ENCODE assay signal across 1 cellular context in genomic region chr1:25428475-25429166, GRCh38.
A peak's percentile ranks its signal among the peaks of the same experiment; 100 is the strongest.
TF ChIP-seq lines count a peak whose summit lies in the region.

No MANE protein-coding gene starts in this region.

TF ChIP-seq in K562, 482 proteins besides CTCF, POLR2A, EP300 and RAD21 (continues in another document):
- no peak for TF ChIP-seq ZBTB43 (CRISPR knock-in tag; IDR thresholded peaks at IDR 0.05)
- 0 out of 2 replicates have a peak, but pooled peaks have one; percentile 31 for TF ChIP-seq PHB2 (IDR thresholded peaks at IDR 0.05; ENCODE audit: low read depth)
- TF ChIP-seq THAP12 (CRISPR knock-in tag; IDR thresholded peaks at IDR 0.05), result 0 out of 2 replicates have a peak, but pooled peaks have one; percentile 7
- 0 out of 2 replicates have a peak, but pooled peaks have one; percentile 18 for TF ChIP-seq XRCC5 (IDR thresholded peaks at IDR 0.05; ENCODE audit: low read depth, low read length)
- TF ChIP-seq STAT5A (IDR thresholded peaks at IDR 0.05; ENCODE audit: borderline replicate concordance, low read length), result 0 out of 2 replicates have a peak, but pooled peaks have one; percentile 6
- TF ChIP-seq MECOM (CRISPR knock-in tag; IDR thresholded peaks at IDR 0.05), result no peak
- TF ChIP-seq MAZ (CRISPR knock-in tag; conservative IDR thresholded peaks at IDR 0.05 in 1 of 2, IDR thresholded peaks at IDR 0.05 in 1 of 2), result peak; percentile 34 to 41; a peak in 2 of 4 replicates
- 0 out of 2 replicates have a peak, but pooled peaks have one; percentile 21 for TF ChIP-seq MTA2 (IDR thresholded peaks at IDR 0.05; ENCODE audit: low read depth)
- 0 out of 2 replicates have a peak, but pooled peaks have one; percentile 24 for TF ChIP-seq SP1 (CRISPR knock-in tag; IDR thresholded peaks at IDR 0.05)
- TF ChIP-seq NONO (IDR thresholded peaks at IDR 0.05; ENCODE audit: low read depth in 2 of 2, low read length in 1 of 2), result no peak
- no peak for TF ChIP-seq PKNOX1 (IDR thresholded peaks at IDR 0.05)
- peak; percentile 20 for TF ChIP-seq TBP (optimal IDR thresholded peaks at IDR 0.05; ENCODE audit: low read depth, low read length)
- 0 out of 4 replicates have a peak, but pooled peaks of 1 of the 2 experiments have one; percentile 19 for TF ChIP-seq KDM1A (IDR thresholded peaks at IDR 0.05)
- no peak; the same call in 1 of the 2 replicates for TF ChIP-seq RNF2 (IDR thresholded peaks at IDR 0.05)
- TF ChIP-seq RCOR1 (IDR thresholded peaks at IDR 0.05; ENCODE audit: borderline replicate concordance in 1 of 2, low read depth in 2 of 2, low read length in 2 of 2), result peak in 1 of 2 experiments; percentile 82; a peak in 1 of 4 replicates
- no peak for TF ChIP-seq KLF6 (CRISPR knock-in tag; IDR thresholded peaks at IDR 0.05; ENCODE audit: borderline replicate concordance)
- peak; percentile 32; the same call in 1 of the 2 replicates for TF ChIP-seq ESRRA (IDR thresholded peaks at IDR 0.05; ENCODE audit: borderline replicate concordance, low read depth)
- TF ChIP-seq ZNF766 (CRISPR knock-in tag; conservative IDR thresholded peaks at IDR 0.05), result peak; percentile 93
- no peak for TF ChIP-seq ZBTB8A (IDR thresholded peaks at IDR 0.05; ENCODE audit: partially characterized antibody)
- TF ChIP-seq NRF1 (conservative IDR thresholded peaks at IDR 0.05 in 1 of 2, IDR thresholded peaks at IDR 0.05 in 1 of 2), result 0 out of 4 replicates have a peak, but pooled peaks of 1 of the 2 experiments have one; percentile 10
- peak; percentile 53; a peak in 1 of 4 replicates for TF ChIP-seq UBTF (IDR thresholded peaks at IDR 0.05; ENCODE audit: borderline replicate concordance in 1 of 2, low read depth in 2 of 2, low read length in 2 of 2)
- TF ChIP-seq CEBPB (tag; IDR thresholded peaks at IDR 0.05), result peak; percentile 22; the same call in 1 of the 2 replicates
- peak in 1 of 2 experiments; percentile 48; a peak in 2 of 4 replicates for TF ChIP-seq HDAC1 (IDR thresholded peaks at IDR 0.05)
- no peak for TF ChIP-seq FOS (IDR thresholded peaks at IDR 0.05; ENCODE audit: extremely low read depth, insufficient read length)
- TF ChIP-seq KLF16 (IDR thresholded peaks at IDR 0.05), result no peak; the same call in 1 of the 2 replicates
- TF ChIP-seq NUFIP1 (IDR thresholded peaks at IDR 0.05; ENCODE audit: partially characterized antibody), result peak; percentile 70
- peak; percentile 59 for TF ChIP-seq POLR2B (IDR thresholded peaks at IDR 0.05; ENCODE audit: low read depth, partially characterized antibody)
- peak; percentile 41 for TF ChIP-seq CBFA2T2 (conservative IDR thresholded peaks at IDR 0.05)
- no peak for TF ChIP-seq ETV6 (IDR thresholded peaks at IDR 0.05; ENCODE audit: borderline replicate concordance in 1 of 2, low read depth in 2 of 2, low read length in 1 of 2)
- TF ChIP-seq ETV6 (CRISPR knock-in tag; IDR thresholded peaks at IDR 0.05; ENCODE audit: borderline replicate concordance), result no peak
- peak; percentile 30; the same call in 1 of the 2 replicates for TF ChIP-seq DDX20 (tag; IDR thresholded peaks at IDR 0.05; ENCODE audit: low read depth)
- peak; percentile 4; the same call in 1 of the 2 replicates for TF ChIP-seq SOX6 (IDR thresholded peaks at IDR 0.05)
- TF ChIP-seq TAF9B (IDR thresholded peaks at IDR 0.05; ENCODE audit: partially characterized antibody), result no peak
- no peak for TF ChIP-seq ZNF311 (CRISPR knock-in tag; IDR thresholded peaks at IDR 0.05)
- TF ChIP-seq PML (IDR thresholded peaks at IDR 0.05; ENCODE audit: low read length), result peak; percentile 10; the same call in 1 of the 2 replicates
- peak; percentile 69; the same call in 1 of the 2 replicates for TF ChIP-seq TEAD4 (IDR thresholded peaks at IDR 0.05; ENCODE audit: low read length)
- TF ChIP-seq TEAD4 (CRISPR knock-in tag; IDR thresholded peaks at IDR 0.05; ENCODE audit: borderline replicate concordance), result no peak
- TF ChIP-seq RUNX1 (IDR thresholded peaks at IDR 0.05; ENCODE audit: low read depth), result no peak
- peak; percentile 49 for TF ChIP-seq TAL1 (IDR thresholded peaks at IDR 0.05)
- TF ChIP-seq TCF7L2 (IDR thresholded peaks at IDR 0.05; ENCODE audit: low read depth, low read length), result no peak
- TF ChIP-seq LEF1 (IDR thresholded peaks at IDR 0.05), result peak; percentile 64
- no peak for TF ChIP-seq NFXL1 (CRISPR knock-in tag; IDR thresholded peaks at IDR 0.05)
- peak; percentile 51; the same call in 1 of the 2 replicates for TF ChIP-seq HINFP (tag; conservative IDR thresholded peaks at IDR 0.05; ENCODE audit: low read depth)
- TF ChIP-seq FOXP1 (CRISPR knock-in tag; IDR thresholded peaks at IDR 0.05), result peak; percentile 38; the same call in 1 of the 2 replicates
- TF ChIP-seq TEAD1 (CRISPR knock-in tag; IDR thresholded peaks at IDR 0.05), result 0 out of 4 replicates have a peak, but pooled peaks of 1 of the 2 experiments have one; percentile 8
- TF ChIP-seq PTTG1 (tag; IDR thresholded peaks at IDR 0.05; ENCODE audit: low read depth), result no peak
- TF ChIP-seq ZNF140 (CRISPR knock-in tag; IDR thresholded peaks at IDR 0.05), result no peak
- peak; percentile 16 for TF ChIP-seq EP400 (IDR thresholded peaks at IDR 0.05)
- 0 out of 2 replicates have a peak, but pooled peaks have one; percentile 31 for TF ChIP-seq ZNF644 (tag; IDR thresholded peaks at IDR 0.05; ENCODE audit: low read depth)
- no peak for TF ChIP-seq CBX8 (IDR thresholded peaks at IDR 0.05; ENCODE audit: borderline replicate concordance, extremely low read depth, low read depth, low read length, poor library complexity, severe bottlenecking)
- TF ChIP-seq SMAD4 (CRISPR knock-in tag; conservative IDR thresholded peaks at IDR 0.05), result 0 out of 2 replicates have a peak, but pooled peaks have one; percentile 37
- TF ChIP-seq SMARCA4 (IDR thresholded peaks at IDR 0.05), result 0 out of 2 replicates have a peak, but pooled peaks have one; percentile 40
- peak; percentile 39 for TF ChIP-seq VEZF1 (CRISPR knock-in tag; IDR thresholded peaks at IDR 0.05)
- no peak for TF ChIP-seq ARID4B (CRISPR knock-in tag; IDR thresholded peaks at IDR 0.05)
- no peak for TF ChIP-seq FOXA3 (CRISPR knock-in tag; conservative IDR thresholded peaks at IDR 0.05 in 1 of 2, IDR thresholded peaks at IDR 0.05 in 1 of 2)
- peak; percentile 80 for TF ChIP-seq CHD1 (IDR thresholded peaks at IDR 0.05; ENCODE audit: low read length)
- TF ChIP-seq ARID1B (IDR thresholded peaks at IDR 0.05), result peak; percentile 78
